Comparison of ENCODE assay signal across 1 cellular context in the genomic region with DNA sequence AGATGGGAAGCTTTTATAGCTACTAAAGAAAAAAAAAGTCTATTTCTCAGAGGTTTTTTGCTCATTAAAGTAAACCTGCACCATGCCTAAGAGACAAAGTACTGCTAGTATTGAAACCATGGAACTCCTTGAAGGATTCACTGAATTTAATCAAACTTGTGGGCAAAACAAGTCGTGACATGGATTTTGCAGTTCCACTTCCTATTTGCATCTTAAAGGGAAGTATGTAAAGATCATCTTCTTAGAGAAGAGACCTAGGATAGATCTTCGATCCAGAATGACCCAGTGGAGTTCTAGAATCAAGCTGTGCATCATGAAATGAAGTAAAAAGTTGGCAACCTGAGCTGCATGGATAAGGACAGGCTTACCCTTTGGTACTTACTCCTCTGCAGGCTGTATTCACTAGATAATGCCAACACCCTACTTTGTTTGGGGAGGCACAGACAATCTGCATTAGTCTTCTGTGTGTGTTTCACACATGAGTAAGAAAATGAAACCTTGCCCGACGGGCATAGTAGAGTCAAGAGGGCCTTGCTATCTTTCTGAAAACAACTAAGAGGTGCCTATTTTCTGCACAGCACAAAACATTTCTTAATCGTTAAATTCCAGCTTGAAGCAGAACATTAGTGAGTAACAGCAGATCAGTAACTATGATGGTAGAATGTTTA.
TF ChIP-seq lines count a peak whose summit lies in the region.

No MANE protein-coding gene starts in this region.

TF ChIP-seq in WTC11, 78 proteins besides CTCF, POLR2A, EP300 and RAD21 (continued from another document):
- TF ChIP-seq, protein P1, sequence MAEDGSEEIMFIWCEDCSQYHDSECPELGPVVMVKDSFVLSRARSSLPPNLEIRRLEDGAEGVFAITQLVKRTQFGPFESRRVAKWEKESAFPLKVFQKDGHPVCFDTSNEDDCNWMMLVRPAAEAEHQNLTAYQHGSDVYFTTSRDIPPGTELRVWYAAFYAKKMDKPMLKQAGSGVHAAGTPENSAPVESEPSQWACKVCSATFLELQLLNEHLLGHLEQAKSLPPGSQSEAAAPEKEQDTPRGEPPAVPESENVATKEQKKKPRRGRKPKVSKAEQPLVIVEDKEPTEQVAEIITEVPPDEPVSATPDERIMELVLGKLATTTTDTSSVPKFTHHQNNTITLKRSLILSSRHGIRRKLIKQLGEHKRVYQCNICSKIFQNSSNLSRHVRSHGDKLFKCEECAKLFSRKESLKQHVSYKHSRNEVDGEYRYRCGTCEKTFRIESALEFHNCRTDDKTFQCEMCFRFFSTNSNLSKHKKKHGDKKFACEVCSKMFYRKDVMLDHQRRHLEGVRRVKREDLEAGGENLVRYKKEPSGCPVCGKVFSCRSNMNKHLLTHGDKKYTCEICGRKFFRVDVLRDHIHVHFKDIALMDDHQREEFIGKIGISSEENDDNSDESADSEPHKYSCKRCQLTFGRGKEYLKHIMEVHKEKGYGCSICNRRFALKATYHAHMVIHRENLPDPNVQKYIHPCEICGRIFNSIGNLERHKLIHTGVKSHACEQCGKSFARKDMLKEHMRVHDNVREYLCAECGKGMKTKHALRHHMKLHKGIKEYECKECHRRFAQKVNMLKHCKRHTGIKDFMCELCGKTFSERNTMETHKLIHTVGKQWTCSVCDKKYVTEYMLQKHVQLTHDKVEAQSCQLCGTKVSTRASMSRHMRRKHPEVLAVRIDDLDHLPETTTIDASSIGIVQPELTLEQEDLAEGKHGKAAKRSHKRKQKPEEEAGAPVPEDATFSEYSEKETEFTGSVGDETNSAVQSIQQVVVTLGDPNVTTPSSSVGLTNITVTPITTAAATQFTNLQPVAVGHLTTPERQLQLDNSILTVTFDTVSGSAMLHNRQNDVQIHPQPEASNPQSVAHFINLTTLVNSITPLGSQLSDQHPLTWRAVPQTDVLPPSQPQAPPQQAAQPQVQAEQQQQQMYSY (CRISPR knock-in tag; IDR thresholded peaks at IDR 0.05), result no peak
- no peak for TF ChIP-seq ELF4 (CRISPR knock-in tag; IDR thresholded peaks at IDR 0.05; ENCODE audit: low read depth)
- TF ChIP-seq PRRX2 (CRISPR knock-in tag; IDR thresholded peaks at IDR 0.05), result no peak
